In the genomic region with DNA sequence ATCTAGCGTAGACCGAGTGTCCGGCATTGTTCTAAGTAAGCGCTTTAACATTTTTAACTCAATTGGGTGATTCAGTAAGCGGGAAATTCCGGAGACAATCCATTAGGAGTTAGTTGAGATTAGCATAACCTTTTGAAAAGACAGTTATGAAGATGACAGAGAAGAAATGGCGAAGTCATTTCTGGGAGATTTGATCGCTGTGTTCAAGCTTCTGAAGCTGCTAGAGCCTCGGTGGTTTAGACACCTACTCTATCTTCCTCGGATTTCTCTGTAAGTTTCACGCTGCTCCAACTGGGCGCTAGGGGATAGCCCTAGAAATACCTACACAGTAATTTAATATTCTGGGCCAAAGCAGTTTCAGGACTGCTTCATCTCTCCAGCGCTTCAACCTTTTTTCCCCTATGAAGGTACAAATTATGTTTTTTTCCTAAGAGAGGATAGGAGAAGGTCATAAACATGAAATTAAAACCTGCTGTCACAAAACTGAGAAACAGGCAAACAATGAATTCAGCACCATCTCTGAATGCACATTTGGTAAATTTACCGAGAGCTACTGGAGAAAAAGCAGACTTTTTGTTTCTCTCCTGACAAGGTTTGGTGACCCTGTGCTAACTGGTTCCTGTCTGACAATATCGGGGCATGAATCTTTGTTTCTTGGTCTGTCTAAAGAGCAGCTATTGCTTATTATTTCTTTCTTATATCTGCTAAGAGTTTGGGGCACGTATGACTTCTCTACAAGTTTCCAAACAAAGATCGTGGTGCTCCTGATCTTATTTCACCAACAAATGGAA, we compare ENCODE assay signal across 8 cellular contexts. TPM values are rescaled to one million over a fixed set of nuclear protein-coding genes. Genes with fewer than 3 reads are reported as not detected.
DNase-seq lines count a peak whose midpoint lies in the region; ATAC-seq, FAIRE-seq and TF ChIP-seq lines count a peak whose summit lies in the region.

No MANE protein-coding gene starts in this region.

- H3K9me3 ChIP-seq in BLaER1, result no peaks in the 10 kb centered on the region; the same call in 1 of the 2 replicates
- no peaks in the 10 kb centered on the region for H3K9me3 ChIP-seq in H9 (ENCODE audit: control insufficient read depth, low read depth, low read length)
- no peaks in the 10 kb centered on the region for H3K9me3 ChIP-seq in breast epithelium
- no peaks in the 10 kb centered on the region for H3K9me3 ChIP-seq in kidney (ENCODE audit: control insufficient read depth in 1 of 2, low read length in 2 of 2)

- H3K27ac Mint-ChIP-seq in H9, result no peak overlapping the region
- H3K27ac Mint-ChIP-seq in stimulated activated naive CD8-positive, alpha-beta T cell treated with anti-CD3 and anti-CD28 coated beads, Interleukin-15, amount 100 ng/mL, for 72 hours, result peak overlapping the region in 1 of 2 donors; percentile 100

- no peak overlapping the region for H2BK20ac ChIP-seq in H9 (ENCODE audit: low read depth, low read length, poor library complexity, severe bottlenecking)

- no peak overlapping the region for H3K23ac ChIP-seq in H9 (ENCODE audit: insufficient read length, low read depth, low read length)

- FAIRE-seq in kidney (lab: Jason Lieb, UNC), result no peak

- no CpG with 5 or more reads among the region's 17 CpGs for WGBS in H9 (ENCODE audit: extremely low coverage, insufficient read length, low lambda C conversion rate)

- H4K20me1 ChIP-seq in BLaER1 (no peaks in the 10 kb centered on the region), H9 (ENCODE audit: control insufficient read depth, insufficient read depth, insufficient read length) (no peaks in the 10 kb centered on the region)

- H4K91ac ChIP-seq in H9 (ENCODE audit: insufficient read length, low read depth, low read length), result no peak overlapping the region

- H3K4me3 ChIP-seq in BLaER1, result peak overlapping the region; percentile 75
- H3K4me3 ChIP-seq in breast epithelium, result peak overlapping the region; percentile 49 to 85 (median 70)
- H3K4me3 ChIP-seq in kidney (ENCODE audit: low read length in 2 of 2), result peak overlapping the region; percentile 93 to 98

- H3K9ac ChIP-seq in BLaER1 (peak overlapping the region; percentile 33; the same call in 1 of the 2 replicates), H9 (ENCODE audit: extremely low read depth, insufficient read length, low read length) (peak overlapping the region; percentile 13), kidney (ENCODE audit: low read length in 2 of 2) (peak overlapping the region; percentile 5 to 37)

- H3K27me3 Mint-ChIP-seq in H9 (ENCODE audit: low read depth), result peaks cover 33% of the 10 kb centered on the region
- H3K27me3 Mint-ChIP-seq in stimulated activated naive CD8-positive, alpha-beta T cell treated with anti-CD3 and anti-CD28 coated beads, Interleukin-15, amount 100 ng/mL, for 72 hours, result peaks cover 66% of the 10 kb centered on the region

- no peak overlapping the region for H2BK5ac ChIP-seq in H9 (ENCODE audit: insufficient read length, low read length)

- H4K8ac ChIP-seq in H9 (replicated peaks; ENCODE audit: insufficient read length, low read depth, low read length), result no peak overlapping the region

- H2BK12ac ChIP-seq in H9 (ENCODE audit: insufficient read length, low read depth, low read length), result no peak overlapping the region

- no peak overlapping the region for H3K4ac ChIP-seq in H9 (ENCODE audit: low read depth, low read length)

- H2BK120ac ChIP-seq in H9 (ENCODE audit: low read depth, low read length, poor library complexity, severe bottlenecking), result no peak overlapping the region

- ATAC-seq in stimulated activated naive CD8-positive, alpha-beta T cell treated with anti-CD3 and anti-CD28 coated beads, Interleukin-15, amount 100 ng/mL, for 72 hours, result peak; percentile 35
- no peak for ATAC-seq in HG02840 (IDR thresholded peaks at IDR 0.05; ENCODE audit: low FRiP score, unreplicated experiment)

- no peak overlapping the region for H3T11ph ChIP-seq in H9 (ENCODE audit: low read length)

- no peaks in the 10 kb centered on the region for H3K79me2 ChIP-seq in H9 (ENCODE audit: insufficient read depth, low read length)

- H3K4me1 ChIP-seq in BLaER1 (peaks cover 29% of the 10 kb centered on the region), H9 (ENCODE audit: insufficient read depth, low read length) (peaks cover 10% of the 10 kb centered on the region; the same call in 1 of the 2 replicates), breast epithelium (no peaks in the 10 kb centered on the region), kidney (ENCODE audit: control insufficient read depth in 1 of 2, insufficient read depth in 1 of 2, low read depth in 1 of 2, low read length in 2 of 2) (no peaks in the 10 kb centered on the region)

- TF ChIP-seq CTCF in H9 (conservative IDR thresholded peaks at IDR 0.05) (0 out of 3 replicates have a peak, but pooled peaks have one; percentile 13), breast epithelium (IDR thresholded peaks at IDR 0.05) (peak in 2 of 3 donors; percentile 20 to 21), kidney (IDR thresholded peaks at IDR 0.05; ENCODE audit: borderline replicate concordance, extremely low read depth, insufficient read depth) (no peak)

- no peak overlapping the region for H2AFZ ChIP-seq in H9 (ENCODE audit: low read length)

- peak overlapping the region; percentile 87 to 93 for H3K4me3 Mint-ChIP-seq in H9
- H3K4me3 Mint-ChIP-seq in stimulated activated naive CD8-positive, alpha-beta T cell treated with anti-CD3 and anti-CD28 coated beads, Interleukin-15, amount 100 ng/mL, for 72 hours, result peak overlapping the region; percentile 86 to 94

- no peaks in the 10 kb centered on the region for H3K36me3 ChIP-seq in BLaER1
- H3K36me3 ChIP-seq in breast epithelium, result no peaks in the 10 kb centered on the region
- no peaks in the 10 kb centered on the region for H3K36me3 ChIP-seq in kidney (ENCODE audit: control insufficient read depth in 1 of 2, insufficient read depth in 2 of 2, low read length in 2 of 2)

- no peak overlapping the region for H3K14ac ChIP-seq in H9 (ENCODE audit: insufficient read depth, low read length)

- no peak overlapping the region for H4K5ac ChIP-seq in H9 (ENCODE audit: insufficient read length, low read depth, low read length)

- H3K56ac ChIP-seq in H9 (ENCODE audit: insufficient read length, low read depth, low read length), result no peak overlapping the region

- H3K4me1 Mint-ChIP-seq in H9, result peaks cover 31 to 37% of the 10 kb centered on the region in 2 experiments
- peaks cover 70% of the 10 kb centered on the region for H3K4me1 Mint-ChIP-seq in stimulated activated naive CD8-positive, alpha-beta T cell treated with anti-CD3 and anti-CD28 coated beads, Interleukin-15, amount 100 ng/mL, for 72 hours

- no peaks in the 10 kb centered on the region for H3K79me1 ChIP-seq in H9 (ENCODE audit: insufficient read depth, low read depth, low read length, poor library complexity, severe bottlenecking)

- H2AK5ac ChIP-seq in H9 (ENCODE audit: insufficient read length, low read length), result no peak overlapping the region

- no peak overlapping the region for H3K18ac ChIP-seq in H9 (ENCODE audit: insufficient read length, low read depth, low read length)

- H3K27ac ChIP-seq in BLaER1 (no peak overlapping the region), H9 (ENCODE audit: insufficient read length, low read depth, low read length) (no peak overlapping the region), breast epithelium (peak overlapping the region; percentile 83 to 90), kidney (ENCODE audit: low read depth in 2 of 2, low read length in 2 of 2) (no peak overlapping the region)

- intact Hi-C loops in breast epithelium (cut with DNase I; ENCODE audit: low total_unique reads), result loop anchor here (5.0 kb wide), 1 partner anchor 40 kb away; no protein-coding TSS in a partner anchor
- intact Hi-C loops in kidney (cut with DNase I), result no loop called here

- DNase-seq in H9, result no peak
- DNase-seq in OCI-M2 (lab: John Stamatoyannopoulos, UW; ENCODE audit: unreplicated experiment), result peak; percentile 65
- DNase-seq in breast epithelium (ENCODE audit: low spot score in 2 of 2), result no peak
- DNase-seq in kidney, result no peak
- DNase-seq in stimulated activated naive CD8-positive, alpha-beta T cell treated with anti-CD3 and anti-CD28 coated beads, Interleukin-15, amount 100 ng/mL, for 72 hours, result no peak
- DNase-seq in 8988T, result no peak

- no peak overlapping the region for H2BK15ac ChIP-seq in H9 (ENCODE audit: low read depth, low read length)

- peaks cover 5% of the 10 kb centered on the region for H3K23me2 ChIP-seq in H9 (ENCODE audit: insufficient read length, low read depth, low read length, poor library complexity, severe bottlenecking)

- H3K27me3 ChIP-seq in BLaER1 (peaks cover 11% of the 10 kb centered on the region; the same call in 1 of the 2 replicates), H9 (ENCODE audit: insufficient read depth, low read length) (no peaks in the 10 kb centered on the region; the same call in 1 of the 2 replicates), breast epithelium (no peaks in the 10 kb centered on the region)

- no peak for TF ChIP-seq POLR2A in breast epithelium (IDR thresholded peaks at IDR 0.05)

- H3K4me2 ChIP-seq in BLaER1 (peak overlapping the region; percentile 89), H9 (ENCODE audit: insufficient read depth, insufficient read length, low read length) (peak overlapping the region; percentile 65)

- peaks cover 4 to 7% of the 10 kb centered on the region in 2 experiments; a peak in 3 of 5 replicates for H3K9me3 Mint-ChIP-seq in H9
- H3K9me3 Mint-ChIP-seq in stimulated activated naive CD8-positive, alpha-beta T cell treated with anti-CD3 and anti-CD28 coated beads, Interleukin-15, amount 100 ng/mL, for 72 hours, result no peaks in the 10 kb centered on the region

- H3K36me3 Mint-ChIP-seq in H9 (ENCODE audit: insufficient read depth in 1 of 3, low read depth in 3 of 3), result peaks cover 0 to 4% (median 3%) of the 10 kb centered on the region in 3 experiments; a peak in 4 of 7 replicates

RNA-seq across cellular contexts. Expression of a gene that starts 22.4 kb away (rescaled TPM):
- 0.57 and 0.68 TPM in 2 replicates for total RNA-seq in H9 (2021)
- total RNA-seq in breast epithelium, result 1 to 10 TPM in 2 of 3 donors, under 1 TPM in 1; 0.96 to 3.7 (median 2.0) TPM
- 1.6 TPM for total RNA-seq in kidney
- 0.77 TPM for polyA plus RNA-seq in kidney (ENCODE audit: insufficient read depth, low read depth, low replicate concordance)

RNA-seq across cellular contexts. Expression of a gene that starts 58.9 kb away (rescaled TPM):
- 93.1 and 98.2 TPM in 2 replicates for total RNA-seq in H9 (2021)
- 100 to 1,000 TPM in 1 of 3 donors, 10 to 100 TPM in 2; 38.7 to 106 (median 80.3) TPM for total RNA-seq in breast epithelium
- total RNA-seq in kidney, result 47.7 TPM
- polyA plus RNA-seq in kidney (ENCODE audit: insufficient read depth, low read depth, low replicate concordance), result 33.9 TPM

Comparison
In these comparisons a context has a peak if more than half of its experiments do, and no peak if none do; other contexts are left out.
1. H3K27ac ChIP-seq: peak in breast epithelium (2 of 2); none in BLaER1 (single experiment), H9 (single experiment) and kidney (0 of 2).
2. Peak in every context shown above with its lines, with median percentiles within 50 percentile points of each other: H3K4me3 ChIP-seq and H3K9ac ChIP-seq.